In the genomic region with DNA sequence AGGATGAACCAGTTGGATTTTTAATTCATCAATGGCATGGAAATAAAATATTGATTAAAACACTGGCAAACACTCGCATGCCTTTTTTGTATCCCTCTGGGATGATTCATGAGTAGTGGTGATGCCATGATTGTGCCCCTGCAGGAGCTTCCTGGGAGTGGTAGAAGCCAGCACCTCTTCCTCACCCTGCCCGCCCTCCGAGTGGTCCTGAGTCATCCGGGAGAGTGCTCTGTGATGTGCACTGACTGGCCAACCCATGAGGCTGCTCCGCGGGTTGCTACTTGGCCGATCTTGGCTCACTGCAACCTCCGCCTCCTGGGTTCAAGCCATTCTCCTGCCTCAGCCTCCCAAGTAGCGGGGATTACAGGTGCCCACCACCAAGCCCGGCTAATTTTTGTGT, we compare ENCODE assay signal across 19 cellular contexts. TPM values are rescaled to one million over a fixed set of nuclear protein-coding genes. Genes with fewer than 3 reads are reported as not detected.
DNase-seq lines count a peak whose midpoint lies in the region; ATAC-seq and TF ChIP-seq lines count a peak whose summit lies in the region.
"Had no signal": no experiment of that assay in that cellular context is flagged by ENCODE, and none has a peak within 500 bp of the region (broad histone marks: within the 10 kb centered on the region; RNA-seq: fewer than 3 reads in every experiment).

No MANE protein-coding gene starts in this region.

- no peaks in the 10 kb centered on the region for H3K4me1 ChIP-seq in GM23338 (ENCODE audit: insufficient read depth)
- H3K4me1 ChIP-seq in mammary epithelial cell (ENCODE audit: insufficient read depth, low read length), result peaks cover 26% of the 10 kb centered on the region
- H3K4me1 ChIP-seq in neural progenitor cell, result no peaks in the 10 kb centered on the region

- H3K4me2 ChIP-seq in GM23338 (no peak overlapping the region), mammary epithelial cell (ENCODE audit: insufficient read depth, low read depth, low read length) (no peak overlapping the region), neural progenitor cell (no peak overlapping the region)
- H3K4me2 ChIP-seq: SK-N-SH had no signal

- peak; percentile 49 for ATAC-seq in GM23338
- ATAC-seq: Panc1 had no signal

- H3K36me3 Mint-ChIP-seq in GM23338 (ENCODE audit: low read depth), result no peaks in the 10 kb centered on the region
- H3K36me3 Mint-ChIP-seq in neural progenitor cell, result peaks cover 8% of the 10 kb centered on the region
- no peaks in the 10 kb centered on the region for H3K36me3 Mint-ChIP-seq in progenitor cell of endocrine pancreas (ENCODE audit: insufficient read depth)

- in situ Hi-C loops in mammary epithelial cell (cut with MboI; ENCODE audit: low sequenced_read_pairs in 2 of 2), result no loop called here

- H3K9me2 ChIP-seq in GM23338 (ENCODE audit: insufficient read depth), result no peaks in the 10 kb centered on the region
- H3K9me2 ChIP-seq: SK-N-SH had no signal

- no TSS peak for BruUV-seq in mammary epithelial cell (replicated peaks; lab: Mats Ljungman, UMichigan)

- peaks cover 6% of the 10 kb centered on the region for H3K27me3 Mint-ChIP-seq in GM23338 (ENCODE audit: insufficient read depth, low read depth, poor library complexity)
- H3K27me3 Mint-ChIP-seq in neural progenitor cell (ENCODE audit: insufficient read depth, low read depth), result peaks cover 8% of the 10 kb centered on the region
- H3K27me3 Mint-ChIP-seq in progenitor cell of endocrine pancreas, result no peaks in the 10 kb centered on the region

- H3K27ac Mint-ChIP-seq in GM23338 (no peak overlapping the region), neural progenitor cell (peak overlapping the region; percentile 50), progenitor cell of endocrine pancreas (no peak overlapping the region)
- H3K27ac Mint-ChIP-seq: CD4-positive, alpha-beta memory T cell; HFFc6; T-cell had no signal

- H3K4me3 Mint-ChIP-seq in GM23338, result no peak overlapping the region
- no peak overlapping the region for H3K4me3 Mint-ChIP-seq in neural progenitor cell
- H3K4me3 Mint-ChIP-seq in progenitor cell of endocrine pancreas (ENCODE audit: low read depth), result no peak overlapping the region
- H3K4me3 Mint-ChIP-seq: CD4-positive, alpha-beta memory T cell; HFFc6; T-cell had no signal

- H3F3A ChIP-seq in GM23338 (replicated peaks; ENCODE audit: low read depth), result no peaks in the 10 kb centered on the region
- H3F3A ChIP-seq in neural progenitor cell (ENCODE audit: low read depth), result no peaks in the 10 kb centered on the region

- CTCF ChIA-PET in mammary epithelial cell (lab: Charles Lee; ENCODE audit: low non-redundant PET), result no interaction called here

- no peaks in the 10 kb centered on the region for H4K20me1 ChIP-seq in GM23338 (replicated peaks; ENCODE audit: insufficient read depth)
- H4K20me1 ChIP-seq in mammary epithelial cell (ENCODE audit: insufficient read depth, low read length), result no peaks in the 10 kb centered on the region
- no peaks in the 10 kb centered on the region for H4K20me1 ChIP-seq in neural progenitor cell (ENCODE audit: low read depth)

- no peaks in the 10 kb centered on the region for H3K9me3 ChIP-seq in mammary epithelial cell (replicated peaks; ENCODE audit: insufficient read depth, low read length)
- H3K9me3 ChIP-seq in neural progenitor cell (ENCODE audit: low read depth), result peaks cover 3% of the 10 kb centered on the region
- H3K9me3 ChIP-seq: SK-N-SH had no signal

- 48% methylated on average over 3 of the region's 10 CpGs for WGBS in mammary epithelial cell (ENCODE audit: low coverage, missing lambda C conversion rate)

- H3K79me2 ChIP-seq in GM23338 (replicated peaks; ENCODE audit: insufficient read depth), result no peaks in the 10 kb centered on the region
- H3K79me2 ChIP-seq in mammary epithelial cell (ENCODE audit: insufficient read depth, low read length), result no peaks in the 10 kb centered on the region
- no peaks in the 10 kb centered on the region for H3K79me2 ChIP-seq in neural progenitor cell (ENCODE audit: low read depth)

- no peak overlapping the region for H3K27ac ChIP-seq in GM23338 (ENCODE audit: low read depth)
- no peak overlapping the region for H3K27ac ChIP-seq in mammary epithelial cell (ENCODE audit: insufficient read depth, low read depth, low read length)
- H3K27ac ChIP-seq in neural progenitor cell, result no peak overlapping the region
- H3K27ac ChIP-seq: HL-60 had no signal

- dilution Hi-C loops in mammary epithelial cell (cut with HindIII; ENCODE audit: low sequenced_read_pairs), result no loop called here

- DNase-seq in GM23338 (ENCODE audit: low spot score) (no peak), M059J (ENCODE audit: low read depth) (peak; percentile 12), mammary epithelial cell (peak; percentile 69), neural progenitor cell (ENCODE audit: low spot score) (no peak), NCI-H187 treated with DMSO at 0.1 percent for 48 hours (lab: John Stamatoyannopoulos, UW) (no peak), NCI-H345 (lab: John Stamatoyannopoulos, UW) (no peak), progenitor cell of endocrine pancreas (ENCODE audit: low spot score, unreplicated experiment) (no peak)
- DNase-seq: CD4-positive, alpha-beta memory T cell; DMS79; HFFc6; KBM-7; NCI-H1092 treated with DMSO at 0.1 percent for 48 hours; NCI-H524; SHP77; SK-N-SH; T-cell had no signal

- intact Hi-C loops in mammary epithelial cell (cut with micrococcal nuclease), result no loop called here

- H3K9me3 Mint-ChIP-seq in GM23338 (0 out of 3 replicates have a peak, but pooled peaks cover 4% of the 10 kb centered on the region), neural progenitor cell (peaks cover 22% of the 10 kb centered on the region), progenitor cell of endocrine pancreas (ENCODE audit: low read depth) (peaks cover 2% of the 10 kb centered on the region)
- H3K9me3 Mint-ChIP-seq: HFFc6 had no signal

- TF ChIP-seq CTCF in GM23338 (conservative IDR thresholded peaks at IDR 0.05; ENCODE audit: low read depth in 2 of 2), result no peak
- TF ChIP-seq CTCF in mammary epithelial cell (conservative IDR thresholded peaks at IDR 0.05 in 1 of 2, IDR thresholded peaks at IDR 0.05 in 1 of 2; ENCODE audit: extremely low read depth in 1 of 2, insufficient read depth in 1 of 2, low read depth in 1 of 2, low read length in 2 of 2), result peak; percentile 5 to 19
- TF ChIP-seq CTCF in neural progenitor cell (IDR thresholded peaks at IDR 0.05), result no peak
- no peak for TF ChIP-seq CTCF in progenitor cell of endocrine pancreas (IDR thresholded peaks at IDR 0.05; ENCODE audit: unreplicated experiment)

- no peak overlapping the region for H3K9ac ChIP-seq in mammary epithelial cell (ENCODE audit: insufficient read depth, low read length)
- no peak overlapping the region for H3K9ac ChIP-seq in neural progenitor cell
- H3K9ac ChIP-seq: SK-N-SH had no signal

- H3K4me3 ChIP-seq in GM23338, result no peak overlapping the region
- H3K4me3 ChIP-seq in mammary epithelial cell (replicated peaks in 1 of 3; ENCODE audit: insufficient read depth in 1 of 3, low read depth in 2 of 3, low read length in 3 of 3), result no peak overlapping the region
- H3K4me3 ChIP-seq in neural progenitor cell, result no peak overlapping the region

- no peak overlapping the region for H2AFZ ChIP-seq in GM23338
- peak overlapping the region; percentile 53 for H2AFZ ChIP-seq in mammary epithelial cell (ENCODE audit: low read depth, low read length)
- H2AFZ ChIP-seq in neural progenitor cell (replicated peaks), result no peak overlapping the region

- no peaks in the 10 kb centered on the region for H3K36me3 ChIP-seq in GM23338 (ENCODE audit: insufficient read depth)
- no peaks in the 10 kb centered on the region for H3K36me3 ChIP-seq in mammary epithelial cell (ENCODE audit: insufficient read depth, low read length)
- H3K36me3 ChIP-seq in neural progenitor cell, result peaks cover 3% of the 10 kb centered on the region

- H3K27me3 ChIP-seq in GM23338 (ENCODE audit: insufficient read depth) (no peaks in the 10 kb centered on the region), mammary epithelial cell (ENCODE audit: insufficient read depth, low read length) (no peaks in the 10 kb centered on the region), neural progenitor cell (no peaks in the 10 kb centered on the region)

- H3K4me1 Mint-ChIP-seq in GM23338, result peaks cover 5% of the 10 kb centered on the region
- H3K4me1 Mint-ChIP-seq in neural progenitor cell, result peaks cover 30% of the 10 kb centered on the region
- no peaks in the 10 kb centered on the region for H3K4me1 Mint-ChIP-seq in progenitor cell of endocrine pancreas (ENCODE audit: low read depth)

TF ChIP-seq in GM23338, 12 proteins besides CTCF, POLR2A, EP300 and RAD21 (continues in another document):
- TF ChIP-seq, protein P1, sequence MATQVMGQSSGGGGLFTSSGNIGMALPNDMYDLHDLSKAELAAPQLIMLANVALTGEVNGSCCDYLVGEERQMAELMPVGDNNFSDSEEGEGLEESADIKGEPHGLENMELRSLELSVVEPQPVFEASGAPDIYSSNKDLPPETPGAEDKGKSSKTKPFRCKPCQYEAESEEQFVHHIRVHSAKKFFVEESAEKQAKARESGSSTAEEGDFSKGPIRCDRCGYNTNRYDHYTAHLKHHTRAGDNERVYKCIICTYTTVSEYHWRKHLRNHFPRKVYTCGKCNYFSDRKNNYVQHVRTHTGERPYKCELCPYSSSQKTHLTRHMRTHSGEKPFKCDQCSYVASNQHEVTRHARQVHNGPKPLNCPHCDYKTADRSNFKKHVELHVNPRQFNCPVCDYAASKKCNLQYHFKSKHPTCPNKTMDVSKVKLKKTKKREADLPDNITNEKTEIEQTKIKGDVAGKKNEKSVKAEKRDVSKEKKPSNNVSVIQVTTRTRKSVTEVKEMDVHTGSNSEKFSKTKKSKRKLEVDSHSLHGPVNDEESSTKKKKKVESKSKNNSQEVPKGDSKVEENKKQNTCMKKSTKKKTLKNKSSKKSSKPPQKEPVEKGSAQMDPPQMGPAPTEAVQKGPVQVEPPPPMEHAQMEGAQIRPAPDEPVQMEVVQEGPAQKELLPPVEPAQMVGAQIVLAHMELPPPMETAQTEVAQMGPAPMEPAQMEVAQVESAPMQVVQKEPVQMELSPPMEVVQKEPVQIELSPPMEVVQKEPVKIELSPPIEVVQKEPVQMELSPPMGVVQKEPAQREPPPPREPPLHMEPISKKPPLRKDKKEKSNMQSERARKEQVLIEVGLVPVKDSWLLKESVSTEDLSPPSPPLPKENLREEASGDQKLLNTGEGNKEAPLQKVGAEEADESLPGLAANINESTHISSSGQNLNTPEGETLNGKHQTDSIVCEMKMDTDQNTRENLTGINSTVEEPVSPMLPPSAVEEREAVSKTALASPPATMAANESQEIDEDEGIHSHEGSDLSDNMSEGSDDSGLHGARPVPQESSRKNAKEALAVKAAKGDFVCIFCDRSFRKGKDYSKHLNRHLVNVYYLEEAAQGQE (IDR thresholded peaks at IDR 0.05; ENCODE audit: unreplicated experiment), result no peak
- no peak for TF ChIP-seq ZNF331 (CRISPR knock-in tag; IDR thresholded peaks at IDR 0.05; ENCODE audit: low read depth)

RNA-seq across cellular contexts. Expression of a gene that starts 27.4 kb away (rescaled TPM):
- total RNA-seq in GM23338 (2014; rRNA removed; shearing (Covaris generic)), result not detected in 2 replicates
- not detected in 2 replicates for polyA plus RNA-seq in GM23338 (2016; fragmentation: Nextera tagmentation; extraction: Ambion mirVana)
- not detected in 2 replicates for total RNA-seq in M059J (2014; rRNA removed; shearing (Covaris generic))
- total RNA-seq in mammary epithelial cell, result not detected
- polyA plus RNA-seq in mammary epithelial cell, result not detected
- not detected for polyA minus RNA-seq in mammary epithelial cell
- 0.37 TPM in 1 of 2 replicates, not detected in the other for total RNA-seq in neural progenitor cell (ENCODE audit: low replicate concordance)
- total RNA-seq in progenitor cell of endocrine pancreas, result not detected in 2 replicates
- total RNA-seq: CD4-positive, alpha-beta memory T cell; HFFc6; T-cell had no signal
- polyA plus RNA-seq: BJ; CD4-positive, alpha-beta memory T cell; SK-N-SH had no signal

Comparison
In these comparisons a context has a peak if more than half of its experiments do, and no peak if none do; other contexts are left out.
1. DNase-seq: peak in M059J (single experiment) and mammary epithelial cell (single experiment); none in GM23338 (single experiment), neural progenitor cell (single experiment), NCI-H187 treated with DMSO at 0.1 percent for 48 hours (single experiment), NCI-H345 (single experiment) and progenitor cell of endocrine pancreas (single experiment).
2. CTCF ChIP-seq: peak in mammary epithelial cell (2 of 2); none in GM23338 (0 of 2), neural progenitor cell (single experiment) and progenitor cell of endocrine pancreas (single experiment).